6 cellular contexts compared by ENCODE assay signal in genomic region chr1:68492255-68492654, GRCh38. TPM values are rescaled to one million over a fixed set of nuclear protein-coding genes. Genes with fewer than 3 reads are reported as not detected.
"Had no signal": no experiment of that assay in that cellular context is flagged by ENCODE, and none has a peak within 500 bp of the region (broad histone marks: within the 10 kb centered on the region; RNA-seq: fewer than 3 reads in every experiment).

No MANE protein-coding gene starts in this region.

RNA-seq across cellular contexts. Expression of gene RPE65, which starts 42.5 kb away (rescaled TPM):
- total RNA-seq: activated CD4-positive, alpha-beta memory T cell treated with anti-CD3 and anti-CD28 coated beads, Interleukin-2, amount 10 ng/mL, durations not matched to agents 7 days and 5 days; activated CD8-positive, alpha-beta memory T cell treated with anti-CD3 and anti-CD28 coated beads, Interleukin-2, amount 10 ng/mL, durations not matched to agents 7 days and 5 days; bronchial epithelial cell; K562; Peyer's patch; SJSA1 had no signal
